Comparison of ENCODE assay signal across 1 cellular context in genomic region chr11:64089915-64090810, GRCh38.
TF ChIP-seq lines count a peak whose summit lies in the region.

No MANE protein-coding gene starts in this region.

TF ChIP-seq in H1, 55 proteins besides CTCF, POLR2A, EP300 and RAD21:
- TF ChIP-seq CHD2 (IDR thresholded peaks at IDR 0.05; ENCODE audit: low read length) = no peak
- TF ChIP-seq KDM5A (IDR thresholded peaks at IDR 0.05; ENCODE audit: low read length) = no peak
- no peak for TF ChIP-seq ZNF274 (IDR thresholded peaks at IDR 0.05; ENCODE audit: borderline replicate concordance, extremely low read depth, low read length)
- no peak for TF ChIP-seq SIN3A (conservative IDR thresholded peaks at IDR 0.05 in 1 of 2, IDR thresholded peaks at IDR 0.05 in 1 of 2; ENCODE audit: low read depth in 1 of 2, low read length in 2 of 2)
- no peak for TF ChIP-seq EGR1 (IDR thresholded peaks at IDR 0.05; ENCODE audit: borderline replicate concordance, low read depth, low read length)
- TF ChIP-seq BRCA1 (IDR thresholded peaks at IDR 0.05; ENCODE audit: low read depth, low read length) = no peak
TF ChIP-seq in H1: peak in this region for 0.
